Comparison of ENCODE assay signal across 1 cellular context in the genomic region with DNA sequence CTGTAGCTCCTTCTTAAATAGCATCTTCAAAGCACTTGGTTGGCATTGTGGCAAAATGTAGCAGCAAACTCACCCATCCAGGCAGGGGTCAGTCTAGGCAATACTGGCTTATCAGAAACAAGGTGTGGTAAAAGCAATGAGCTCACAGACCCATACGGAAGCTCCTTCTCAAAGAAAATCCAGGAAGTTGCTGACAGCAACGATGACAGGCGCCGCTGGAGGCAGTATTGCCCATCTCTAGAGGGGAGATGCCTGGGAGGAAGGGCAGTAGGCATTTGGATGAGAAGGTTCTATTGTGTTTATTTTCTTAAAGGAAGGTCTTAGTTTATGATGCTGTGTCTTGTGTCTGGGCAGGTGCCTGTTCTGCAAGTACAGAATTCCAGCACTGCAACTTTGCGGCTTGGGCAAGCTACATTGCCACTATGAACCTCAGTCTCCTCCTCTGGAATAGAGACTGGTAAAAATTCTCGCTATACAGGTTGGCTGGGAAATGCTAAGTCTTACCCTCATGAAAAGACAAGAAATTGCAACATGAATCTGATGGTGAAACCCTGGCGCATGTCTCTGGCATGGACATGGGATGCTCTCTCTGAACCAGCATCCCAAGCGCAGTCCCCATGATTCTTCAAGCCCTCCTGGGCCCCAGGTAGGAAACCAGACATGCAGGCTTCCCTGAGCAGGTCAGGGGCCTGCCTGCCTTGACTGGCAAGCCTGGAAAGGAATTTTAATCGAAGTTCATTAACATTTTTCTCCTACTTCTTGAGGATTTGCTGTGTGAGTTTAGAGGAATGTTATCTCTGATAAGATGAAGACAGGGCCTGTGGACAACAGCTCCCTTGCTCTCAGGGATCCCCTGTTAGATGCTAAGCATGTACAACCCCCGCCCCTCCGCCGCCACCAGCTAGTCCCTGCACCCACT.
TF ChIP-seq lines count a peak whose summit lies in the region.

No MANE protein-coding gene starts in this region.

TF ChIP-seq in GM23338, 12 proteins besides CTCF, POLR2A, EP300 and RAD21 (continued from another document):
- TF ChIP-seq, protein P1, sequence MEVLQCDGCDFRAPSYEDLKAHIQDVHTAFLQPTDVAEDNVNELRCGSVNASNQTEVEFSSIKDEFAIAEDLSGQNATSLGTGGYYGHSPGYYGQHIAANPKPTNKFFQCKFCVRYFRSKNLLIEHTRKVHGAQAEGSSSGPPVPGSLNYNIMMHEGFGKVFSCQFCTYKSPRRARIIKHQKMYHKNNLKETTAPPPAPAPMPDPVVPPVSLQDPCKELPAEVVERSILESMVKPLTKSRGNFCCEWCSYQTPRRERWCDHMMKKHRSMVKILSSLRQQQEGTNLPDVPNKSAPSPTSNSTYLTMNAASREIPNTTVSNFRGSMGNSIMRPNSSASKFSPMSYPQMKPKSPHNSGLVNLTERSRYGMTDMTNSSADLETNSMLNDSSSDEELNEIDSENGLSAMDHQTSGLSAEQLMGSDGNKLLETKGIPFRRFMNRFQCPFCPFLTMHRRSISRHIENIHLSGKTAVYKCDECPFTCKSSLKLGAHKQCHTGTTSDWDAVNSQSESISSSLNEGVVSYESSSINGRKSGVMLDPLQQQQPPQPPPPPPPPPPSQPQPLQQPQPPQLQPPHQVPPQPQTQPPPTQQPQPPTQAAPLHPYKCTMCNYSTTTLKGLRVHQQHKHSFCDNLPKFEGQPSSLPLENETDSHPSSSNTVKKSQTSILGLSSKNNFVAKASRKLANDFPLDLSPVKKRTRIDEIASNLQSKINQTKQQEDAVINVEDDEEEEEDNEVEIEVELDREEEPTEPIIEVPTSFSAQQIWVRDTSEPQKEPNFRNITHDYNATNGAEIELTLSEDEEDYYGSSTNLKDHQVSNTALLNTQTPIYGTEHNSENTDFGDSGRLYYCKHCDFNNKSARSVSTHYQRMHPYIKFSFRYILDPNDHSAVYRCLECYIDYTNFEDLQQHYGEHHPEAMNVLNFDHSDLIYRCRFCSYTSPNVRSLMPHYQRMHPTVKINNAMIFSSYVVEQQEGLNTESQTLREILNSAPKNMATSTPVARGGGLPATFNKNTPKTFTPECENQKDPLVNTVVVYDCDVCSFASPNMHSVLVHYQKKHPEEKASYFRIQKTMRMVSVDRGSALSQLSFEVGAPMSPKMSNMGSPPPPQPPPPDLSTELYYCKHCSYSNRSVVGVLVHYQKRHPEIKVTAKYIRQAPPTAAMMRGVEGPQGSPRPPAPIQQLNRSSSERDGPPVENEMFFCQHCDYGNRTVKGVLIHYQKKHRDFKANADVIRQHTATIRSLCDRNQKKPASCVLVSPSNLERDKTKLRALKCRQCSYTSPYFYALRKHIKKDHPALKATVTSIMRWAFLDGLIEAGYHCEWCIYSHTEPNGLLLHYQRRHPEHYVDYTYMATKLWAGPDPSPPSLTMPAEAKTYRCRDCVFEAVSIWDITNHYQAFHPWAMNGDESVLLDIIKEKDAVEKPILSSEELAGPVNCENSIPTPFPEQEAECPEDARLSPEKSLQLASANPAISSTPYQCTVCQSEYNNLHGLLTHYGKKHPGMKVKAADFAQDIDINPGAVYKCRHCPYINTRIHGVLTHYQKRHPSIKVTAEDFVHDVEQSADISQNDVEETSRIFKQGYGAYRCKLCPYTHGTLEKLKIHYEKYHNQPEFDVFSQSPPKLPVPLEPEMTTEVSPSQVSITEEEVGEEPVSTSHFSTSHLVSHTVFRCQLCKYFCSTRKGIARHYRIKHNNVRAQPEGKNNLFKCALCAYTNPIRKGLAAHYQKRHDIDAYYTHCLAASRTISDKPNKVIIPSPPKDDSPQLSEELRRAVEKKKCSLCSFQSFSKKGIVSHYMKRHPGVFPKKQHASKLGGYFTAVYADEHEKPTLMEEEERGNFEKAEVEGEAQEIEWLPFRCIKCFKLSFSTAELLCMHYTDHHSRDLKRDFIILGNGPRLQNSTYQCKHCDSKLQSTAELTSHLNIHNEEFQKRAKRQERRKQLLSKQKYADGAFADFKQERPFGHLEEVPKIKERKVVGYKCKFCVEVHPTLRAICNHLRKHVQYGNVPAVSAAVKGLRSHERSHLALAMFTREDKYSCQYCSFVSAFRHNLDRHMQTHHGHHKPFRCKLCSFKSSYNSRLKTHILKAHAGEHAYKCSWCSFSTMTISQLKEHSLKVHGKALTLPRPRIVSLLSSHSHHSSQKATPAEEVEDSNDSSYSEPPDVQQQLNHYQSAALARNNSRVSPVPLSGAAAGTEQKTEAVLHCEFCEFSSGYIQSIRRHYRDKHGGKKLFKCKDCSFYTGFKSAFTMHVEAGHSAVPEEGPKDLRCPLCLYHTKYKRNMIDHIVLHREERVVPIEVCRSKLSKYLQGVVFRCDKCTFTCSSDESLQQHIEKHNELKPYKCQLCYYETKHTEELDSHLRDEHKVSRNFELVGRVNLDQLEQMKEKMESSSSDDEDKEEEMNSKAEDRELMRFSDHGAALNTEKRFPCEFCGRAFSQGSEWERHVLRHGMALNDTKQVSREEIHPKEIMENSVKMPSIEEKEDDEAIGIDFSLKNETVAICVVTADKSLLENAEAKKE (CRISPR knock-in tag; IDR thresholded peaks at IDR 0.05): no peak
